1 cellular context compared by ENCODE assay signal in the genomic region with DNA sequence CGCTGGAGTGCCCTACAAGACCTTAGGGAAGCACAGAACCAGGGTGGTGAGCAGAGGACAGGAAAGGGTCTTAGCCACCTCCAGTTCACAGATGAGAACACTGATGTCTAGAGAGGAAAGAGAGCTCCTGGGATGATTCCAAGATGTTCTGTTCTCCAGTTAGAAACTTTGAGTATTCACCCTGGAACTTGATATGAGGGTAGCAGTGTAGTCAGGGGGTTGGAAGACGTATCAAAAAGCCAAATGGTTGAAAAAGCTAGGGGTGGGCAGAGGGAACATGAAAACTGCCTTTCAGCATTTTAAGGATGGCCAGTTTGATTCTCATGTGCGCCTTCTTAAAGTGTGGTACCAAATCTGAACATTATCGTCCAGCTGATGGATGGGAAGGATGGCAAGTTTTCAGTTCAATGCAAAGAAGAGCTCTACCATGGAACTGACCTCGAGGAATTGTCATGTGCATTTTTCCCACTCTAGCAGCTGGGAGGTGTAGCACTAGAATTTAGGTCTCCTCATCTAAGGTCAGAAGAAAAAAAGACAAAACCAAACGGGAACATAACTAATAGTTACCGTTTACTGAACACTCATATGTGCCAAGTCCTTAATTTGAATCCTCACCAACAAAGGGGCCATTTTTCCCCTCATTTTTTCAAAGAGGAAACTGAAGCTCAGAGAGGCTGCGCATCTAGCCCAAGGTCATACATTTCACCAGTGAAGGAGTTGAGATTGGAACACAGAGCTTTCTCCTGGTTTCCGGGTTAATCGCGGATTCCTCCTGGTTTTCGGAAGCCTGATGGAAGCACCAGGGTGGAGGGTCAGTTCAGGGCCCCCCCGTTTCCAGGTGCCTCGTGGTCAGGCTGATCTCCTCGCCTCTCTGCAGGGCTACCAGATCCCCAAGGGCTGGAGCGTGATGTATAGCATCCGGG.
TF ChIP-seq lines count a peak whose summit lies in the region.

No MANE protein-coding gene starts in this region.

TF ChIP-seq in neural cell, 6 proteins besides CTCF, POLR2A, EP300 and RAD21:
- TF ChIP-seq POLR2AphosphoS5 (IDR thresholded peaks at IDR 0.05) = no peak
- TF ChIP-seq, protein P1, sequence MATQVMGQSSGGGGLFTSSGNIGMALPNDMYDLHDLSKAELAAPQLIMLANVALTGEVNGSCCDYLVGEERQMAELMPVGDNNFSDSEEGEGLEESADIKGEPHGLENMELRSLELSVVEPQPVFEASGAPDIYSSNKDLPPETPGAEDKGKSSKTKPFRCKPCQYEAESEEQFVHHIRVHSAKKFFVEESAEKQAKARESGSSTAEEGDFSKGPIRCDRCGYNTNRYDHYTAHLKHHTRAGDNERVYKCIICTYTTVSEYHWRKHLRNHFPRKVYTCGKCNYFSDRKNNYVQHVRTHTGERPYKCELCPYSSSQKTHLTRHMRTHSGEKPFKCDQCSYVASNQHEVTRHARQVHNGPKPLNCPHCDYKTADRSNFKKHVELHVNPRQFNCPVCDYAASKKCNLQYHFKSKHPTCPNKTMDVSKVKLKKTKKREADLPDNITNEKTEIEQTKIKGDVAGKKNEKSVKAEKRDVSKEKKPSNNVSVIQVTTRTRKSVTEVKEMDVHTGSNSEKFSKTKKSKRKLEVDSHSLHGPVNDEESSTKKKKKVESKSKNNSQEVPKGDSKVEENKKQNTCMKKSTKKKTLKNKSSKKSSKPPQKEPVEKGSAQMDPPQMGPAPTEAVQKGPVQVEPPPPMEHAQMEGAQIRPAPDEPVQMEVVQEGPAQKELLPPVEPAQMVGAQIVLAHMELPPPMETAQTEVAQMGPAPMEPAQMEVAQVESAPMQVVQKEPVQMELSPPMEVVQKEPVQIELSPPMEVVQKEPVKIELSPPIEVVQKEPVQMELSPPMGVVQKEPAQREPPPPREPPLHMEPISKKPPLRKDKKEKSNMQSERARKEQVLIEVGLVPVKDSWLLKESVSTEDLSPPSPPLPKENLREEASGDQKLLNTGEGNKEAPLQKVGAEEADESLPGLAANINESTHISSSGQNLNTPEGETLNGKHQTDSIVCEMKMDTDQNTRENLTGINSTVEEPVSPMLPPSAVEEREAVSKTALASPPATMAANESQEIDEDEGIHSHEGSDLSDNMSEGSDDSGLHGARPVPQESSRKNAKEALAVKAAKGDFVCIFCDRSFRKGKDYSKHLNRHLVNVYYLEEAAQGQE (IDR thresholded peaks at IDR 0.05; ENCODE audit: borderline replicate concordance) = no peak
- no peak for TF ChIP-seq MXI1 (conservative IDR thresholded peaks at IDR 0.05; ENCODE audit: poor library complexity, severe bottlenecking)
- TF ChIP-seq TAF1 (IDR thresholded peaks at IDR 0.05; ENCODE audit: low read depth) = no peak
- no peak for TF ChIP-seq EZH2 (IDR thresholded peaks at IDR 0.05; ENCODE audit: borderline replicate concordance, insufficient read depth, low read length, poor library complexity, severe bottlenecking)
- TF ChIP-seq SMC3 (conservative IDR thresholded peaks at IDR 0.05; ENCODE audit: poor library complexity) = no peak
